In the genomic region with DNA sequence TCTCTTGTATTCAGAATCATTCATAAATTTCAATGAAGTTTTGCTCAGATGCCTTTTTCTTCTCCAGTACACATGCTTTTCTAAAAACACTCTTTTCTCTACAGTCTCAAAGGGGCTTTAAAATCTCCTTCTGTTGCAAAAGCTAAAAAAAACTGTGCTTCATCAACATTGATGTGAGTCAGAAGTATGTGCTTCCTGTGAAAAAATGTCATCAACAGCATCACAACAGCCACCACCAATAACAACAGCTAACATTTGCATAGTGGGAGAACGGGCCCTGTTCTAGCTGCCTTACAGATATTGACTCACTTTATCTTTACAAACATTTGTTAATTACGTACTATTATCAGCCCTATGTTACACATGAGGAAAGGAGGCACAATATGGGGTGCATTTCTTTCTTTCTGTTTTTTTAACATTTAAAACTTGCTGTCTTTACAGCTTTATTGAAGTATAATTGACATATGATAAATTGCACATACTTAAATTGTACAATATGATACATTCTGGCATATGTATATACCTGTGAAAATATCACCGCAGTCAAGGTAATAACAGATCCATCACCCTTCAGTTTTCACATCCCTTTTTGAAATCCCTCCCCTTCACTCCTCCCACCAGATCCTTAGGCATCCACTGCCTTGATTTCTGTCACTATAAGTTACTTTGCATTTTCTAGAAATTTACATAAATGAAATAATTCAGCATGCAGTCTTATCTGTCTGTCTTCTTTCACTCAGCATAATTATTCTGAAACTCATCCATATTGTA, we compare ENCODE assay signal across 14 cellular contexts.
A peak's percentile ranks its signal among the peaks of the same experiment; 100 is the strongest.
DNase-seq lines count a peak whose midpoint lies in the region; ATAC-seq and TF ChIP-seq lines count a peak whose summit lies in the region.
"Had no signal": no experiment of that assay in that cellular context is flagged by ENCODE, and none has a peak within 500 bp of the region (broad histone marks: within the 10 kb centered on the region; RNA-seq: fewer than 3 reads in every experiment).

No MANE protein-coding gene starts in this region.

- CTCF ChIA-PET in HEK293T (lab: Yijun Ruan, JAX): no interaction called here

- DNase-seq in NCI-H460 (ENCODE audit: extremely low read depth, low read depth): peak; percentile 64
- DNase-seq in dermis blood vessel endothelial cell: peak; percentile 56
- peak; percentile 36 for DNase-seq in myocyte (ENCODE audit: low read depth)
- no peak for DNase-seq in HuH-7 (ENCODE audit: low spot score)
- no peak for DNase-seq in Kasumi-1 (lab: John Stamatoyannopoulos, UW)
- DNase-seq in omental fat pad (ENCODE audit: low spot score): no peak
- no peak for DNase-seq in HEK293T (ENCODE audit: extremely low spot score)
- DNase-seq: KG1, MG63, NCI-H1092 treated with DMSO at 0.1 percent for 48 hours, NCI-H1694 treated with DMSO at 0.1 percent for 48 hours, NCI-H748 treated with DMSO at 0.1 percent for 48 hours, Right ventricle myocardium superior had no signal

- POLR2A ChIA-PET in HEK293T (lab: Yijun Ruan, JAX): no interaction called here

- no peak for ATAC-seq in omental fat pad (ENCODE audit: low FRiP score)
- ATAC-seq: Panc1 had no signal

- no peak for TF ChIP-seq CTCF in omental fat pad (IDR thresholded peaks at IDR 0.05)

TF ChIP-seq in HEK293T, 16 proteins besides CTCF, POLR2A, EP300 and RAD21:
- TF ChIP-seq FOXK2 (IDR thresholded peaks at IDR 0.05): no peak
- TF ChIP-seq ELF4 (IDR thresholded peaks at IDR 0.05): no peak
- TF ChIP-seq NFRKB (IDR thresholded peaks at IDR 0.05): no peak
- TF ChIP-seq BHLHE40 (IDR thresholded peaks at IDR 0.05; ENCODE audit: borderline replicate concordance): no peak
- TF ChIP-seq FOXA1 (IDR thresholded peaks at IDR 0.05): no peak
- no peak for TF ChIP-seq LEF1 (IDR thresholded peaks at IDR 0.05; ENCODE audit: borderline replicate concordance)
- TF ChIP-seq L3MBTL2 (conservative IDR thresholded peaks at IDR 0.05): no peak
- no peak for TF ChIP-seq SP1 (IDR thresholded peaks at IDR 0.05)
- no peak for TF ChIP-seq ARNT (IDR thresholded peaks at IDR 0.05)
- TF ChIP-seq, protein P1, sequence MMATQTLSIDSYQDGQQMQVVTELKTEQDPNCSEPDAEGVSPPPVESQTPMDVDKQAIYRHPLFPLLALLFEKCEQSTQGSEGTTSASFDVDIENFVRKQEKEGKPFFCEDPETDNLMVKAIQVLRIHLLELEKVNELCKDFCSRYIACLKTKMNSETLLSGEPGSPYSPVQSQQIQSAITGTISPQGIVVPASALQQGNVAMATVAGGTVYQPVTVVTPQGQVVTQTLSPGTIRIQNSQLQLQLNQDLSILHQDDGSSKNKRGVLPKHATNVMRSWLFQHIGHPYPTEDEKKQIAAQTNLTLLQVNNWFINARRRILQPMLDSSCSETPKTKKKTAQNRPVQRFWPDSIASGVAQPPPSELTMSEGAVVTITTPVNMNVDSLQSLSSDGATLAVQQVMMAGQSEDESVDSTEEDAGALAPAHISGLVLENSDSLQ (IDR thresholded peaks at IDR 0.05): no peak
- no peak for TF ChIP-seq SUZ12 (IDR thresholded peaks at IDR 0.05)
- no peak for TF ChIP-seq TARDBP (IDR thresholded peaks at IDR 0.05)
- TF ChIP-seq HDGF (IDR thresholded peaks at IDR 0.05; ENCODE audit: borderline replicate concordance): no peak
- TF ChIP-seq FOXM1 (IDR thresholded peaks at IDR 0.05; ENCODE audit: borderline replicate concordance): no peak
- no peak for TF ChIP-seq CTBP1 (IDR thresholded peaks at IDR 0.05; ENCODE audit: borderline replicate concordance)
- no peak for TF ChIP-seq ZNF384 (IDR thresholded peaks at IDR 0.05)

Comparison
In these comparisons a context has a peak if more than half of its experiments do, and no peak if none do; other contexts are left out.
1. DNase-seq: peak in NCI-H460 (single experiment), dermis blood vessel endothelial cell (single experiment) and myocyte (single experiment); none in HuH-7 (single experiment), Kasumi-1 (0 of 2), omental fat pad (single experiment) and HEK293T (single experiment).